25 cellular contexts compared by ENCODE assay signal in genomic region chr12:48800457-48800856, GRCh38. TPM values are rescaled to one million over a fixed set of nuclear protein-coding genes. Genes with fewer than 3 reads are reported as not detected.
DNase-seq lines count a peak whose midpoint lies in the region; ATAC-seq, FAIRE-seq and TF ChIP-seq lines count a peak whose summit lies in the region.
"Had no signal": no experiment of that assay in that cellular context is flagged by ENCODE, and none has a peak within 500 bp of the region (broad histone marks: within the 10 kb centered on the region; RNA-seq: fewer than 3 reads in every experiment).

No MANE protein-coding gene starts in this region.

- H3K27me3 ChIP-seq in HepG2 (ENCODE audit: control insufficient read depth in 1 of 2, insufficient read depth in 2 of 2, low read length in 2 of 2): peaks cover 2 to 9% of the 10 kb centered on the region in 2 experiments; a peak in 2 of 5 replicates
- no peaks in the 10 kb centered on the region for H3K27me3 ChIP-seq in right lobe of liver
- no peaks in the 10 kb centered on the region for H3K27me3 ChIP-seq in H1 (replicated peaks in 1 of 4; ENCODE audit: control insufficient read depth in 3 of 4, extremely low read depth in 1 of 4, insufficient read depth in 3 of 4, low read length in 3 of 4)
- peaks cover 4% of the 10 kb centered on the region for H3K27me3 ChIP-seq in osteoblast (ENCODE audit: insufficient read depth, low read length)
- H3K27me3 ChIP-seq: BLaER1 treated with 17β-estradiol and CSF1 and Interleukin-3, amounts not matched to agents 10 nM and 100 nM had no signal

- intact Hi-C loops in HepG2 (cut with micrococcal nuclease; ENCODE audit: unreplicated experiment) (no loop called here), right lobe of liver (cut with DNase I) (no loop called here)

- no peaks in the 10 kb centered on the region for H3K23me2 ChIP-seq in H1 (ENCODE audit: low read depth, low read length)

- no peaks in the 10 kb centered on the region for H4K20me1 ChIP-seq in HepG2 (ENCODE audit: insufficient read depth, low read length)
- H4K20me1 ChIP-seq in H1 (replicated peaks in 1 of 2; ENCODE audit: control insufficient read depth in 1 of 2, insufficient read depth in 2 of 2, low read length in 2 of 2): no peaks in the 10 kb centered on the region
- no peaks in the 10 kb centered on the region for H4K20me1 ChIP-seq in osteoblast (ENCODE audit: insufficient read depth, low read length)
- H4K20me1 ChIP-seq: BLaER1 treated with 17β-estradiol and CSF1 and Interleukin-3, amounts not matched to agents 10 nM and 100 nM had no signal

- no peak for TF ChIP-seq POLR2A in HepG2 (IDR thresholded peaks at IDR 0.05; ENCODE audit: insufficient read depth in 1 of 2, low read depth in 2 of 2, low read length in 2 of 2)
- no peak for TF ChIP-seq POLR2A in right lobe of liver (IDR thresholded peaks at IDR 0.05)
- no peak for TF ChIP-seq POLR2A in H1 (IDR thresholded peaks at IDR 0.05; ENCODE audit: control extremely low read depth in 1 of 2, low read depth in 2 of 2, low read length in 2 of 2)

- H3K14ac ChIP-seq in H1 (ENCODE audit: insufficient read length): no peak overlapping the region

- ATAC-seq in HepG2 (peak; percentile 12; the same call in 1 of the 3 replicates), right lobe of liver (no peak), HG03097 (IDR thresholded peaks at IDR 0.05; ENCODE audit: low FRiP score, unreplicated experiment) (no peak)

- H2BK12ac ChIP-seq in H1 (ENCODE audit: low read depth, low read length): no peak overlapping the region

- H3K18ac ChIP-seq in H1 (ENCODE audit: extremely low read depth, low read length): no peak overlapping the region

- H3K4me2 ChIP-seq in HepG2 (ENCODE audit: low read depth, low read length): no peak overlapping the region
- no peak overlapping the region for H3K4me2 ChIP-seq in H1 (ENCODE audit: insufficient read depth in 1 of 2, low read depth in 2 of 2, low read length in 2 of 2)
- H3K4me2 ChIP-seq in osteoblast (ENCODE audit: insufficient read depth, low read length): no peak overlapping the region
- H3K4me2 ChIP-seq: A549; BLaER1 treated with 17β-estradiol and CSF1 and Interleukin-3, amounts not matched to agents 10 nM and 100 nM had no signal

- TF ChIP-seq EP300 in HepG2 (IDR thresholded peaks at IDR 0.05; ENCODE audit: low read depth in 2 of 2, low read length in 2 of 2) (no peak), HepG2 (CRISPR knock-in tag; IDR thresholded peaks at IDR 0.05; ENCODE audit: borderline replicate concordance) (no peak), H1 (IDR thresholded peaks at IDR 0.05; ENCODE audit: borderline replicate concordance in 1 of 2, low read depth in 2 of 2, low read length in 2 of 2) (no peak)

- H3K27ac ChIP-seq in HepG2 (ENCODE audit: extremely low read length, insufficient read depth, low read length) (no peak overlapping the region), right lobe of liver (no peak overlapping the region), H1 (ENCODE audit: low read depth, low read length) (no peak overlapping the region), osteoblast (ENCODE audit: low read depth, low read length) (no peak overlapping the region)
- H3K27ac ChIP-seq: A549; BLaER1 treated with 17β-estradiol and CSF1 and Interleukin-3, amounts not matched to agents 10 nM and 100 nM; GM23248 had no signal

- FAIRE-seq in HepG2 (lab: Jason Lieb, UNC): no peak
- FAIRE-seq in H1 (lab: Jason Lieb, UNC): no peak
- FAIRE-seq: A549, D721Med, GM12891, GM18507 had no signal

- no peak overlapping the region for H3K23ac ChIP-seq in H1 (ENCODE audit: insufficient read length)

- no peak overlapping the region for H3K56ac ChIP-seq in H1 (replicated peaks; ENCODE audit: insufficient read length, low read depth, low read length)

- H2BK15ac ChIP-seq in H1 (ENCODE audit: low read length): no peak overlapping the region

- H3K4ac ChIP-seq in H1 (replicated peaks; ENCODE audit: insufficient read length, low read depth, low read length): peak overlapping the region; percentile 69

- H3K36me3 ChIP-seq in HepG2 (replicated peaks in 1 of 2; ENCODE audit: control insufficient read depth in 1 of 2, insufficient read depth in 2 of 2, low read length in 2 of 2) (no peaks in the 10 kb centered on the region), right lobe of liver (no peaks in the 10 kb centered on the region), H1 (ENCODE audit: control insufficient read depth in 2 of 4, insufficient read depth in 4 of 4, low read length in 3 of 4) (no peaks in the 10 kb centered on the region), osteoblast (ENCODE audit: insufficient read depth, low read length) (no peaks in the 10 kb centered on the region)
- H3K36me3 ChIP-seq: BE2C; BLaER1 treated with 17β-estradiol and CSF1 and Interleukin-3, amounts not matched to agents 10 nM and 100 nM; HAP-1 had no signal

- no peak overlapping the region for H2BK120ac ChIP-seq in H1 (replicated peaks; ENCODE audit: low read depth, low read length)

- CTCF ChIA-PET in HepG2 (lab: Yijun Ruan, JAX; ENCODE audit: low intra/inter-chr PET ratio, low total read pairs) (no interaction called here), H1 (lab: Charles Lee; ENCODE audit: partially characterized antibody) (interaction anchor here (1.6 to 2.0 kb wide), 2 partner anchors 47 kb away, joined by 6 to 13 read pairs; no protein-coding TSS in a partner anchor)

- H2AK5ac ChIP-seq in H1 (ENCODE audit: low read depth, low read length): no peak overlapping the region

- no peak overlapping the region for H4K5ac ChIP-seq in H1 (ENCODE audit: insufficient read length, low read depth, low read length)

- no peak for TF ChIP-seq CTCF in HepG2 (CRISPR knock-in tag; IDR thresholded peaks at IDR 0.05)
- TF ChIP-seq CTCF in right lobe of liver (IDR thresholded peaks at IDR 0.05): no peak
- no peak for TF ChIP-seq CTCF in H1 (IDR thresholded peaks at IDR 0.05; ENCODE audit: control extremely low read depth in 1 of 3, insufficient read depth in 1 of 3, low read depth in 1 of 3, low read length in 3 of 3)
- no peak for TF ChIP-seq CTCF in osteoblast (IDR thresholded peaks at IDR 0.05; ENCODE audit: extremely low read depth, low read depth, low read length)

- no peak overlapping the region for H2AFZ ChIP-seq in HepG2 (ENCODE audit: low read length)
- H2AFZ ChIP-seq in H1 (ENCODE audit: low read length): 0 out of 2 replicates have a peak overlapping the region, but pooled peaks have one; percentile 5
- H2AFZ ChIP-seq in osteoblast (ENCODE audit: low read length): no peak overlapping the region
- H2AFZ ChIP-seq: GM23248 had no signal

- H3K9me3 ChIP-seq in HepG2 (ENCODE audit: low read length) (no peaks in the 10 kb centered on the region), right lobe of liver (no peaks in the 10 kb centered on the region), H1 (ENCODE audit: insufficient read depth in 2 of 2, low read depth in 1 of 2, low read length in 1 of 2) (no peaks in the 10 kb centered on the region), osteoblast (ENCODE audit: low read depth, low read length) (no peaks in the 10 kb centered on the region)
- H3K9me3 ChIP-seq: A549; BE2C; BLaER1 treated with 17β-estradiol and CSF1 and Interleukin-3, amounts not matched to agents 10 nM and 100 nM; HAP-1 had no signal

- H4K8ac ChIP-seq in H1 (ENCODE audit: extremely low read depth, insufficient read depth, low read length): peak overlapping the region; percentile 51; the same call in 1 of the 2 replicates

- H4K91ac ChIP-seq in H1 (replicated peaks; ENCODE audit: insufficient read length, low read length): no peak overlapping the region

- WGBS in HepG2 (ENCODE audit: low lambda C conversion rate): 70% methylated on average over 10 of the region's 14 CpGs
- no CpG with 5 or more reads among the region's 14 CpGs for WGBS in right lobe of liver (ENCODE audit: insufficient coverage, low coverage, low lambda C conversion rate, missing lambda C conversion rate)
- 93% methylated on average over 14 of the region's 14 CpGs; no CpG with 5 or more reads in 1 of the 2 experiments for WGBS in H1 (ENCODE audit: extremely low coverage in 1 of 2, insufficient coverage in 1 of 2, insufficient read length in 1 of 2, insufficient replicate concordance in 2 of 2, low coverage in 1 of 2, low lambda C conversion rate in 2 of 2, missing lambda C conversion rate in 1 of 2), 2 experiments

- no peak overlapping the region for H3K9ac ChIP-seq in HepG2 (ENCODE audit: insufficient read depth, low read depth, low read length)
- no peak overlapping the region for H3K9ac ChIP-seq in H1 (replicated peaks in 1 of 4; ENCODE audit: extremely low read depth in 1 of 4, low read depth in 3 of 4, low read length in 3 of 4)
- H3K9ac ChIP-seq: BLaER1 treated with 17β-estradiol and CSF1 and Interleukin-3, amounts not matched to agents 10 nM and 100 nM; GM23248 had no signal

- H3K4me3 ChIP-seq in HepG2 (replicated peaks in 1 of 3; ENCODE audit: insufficient read depth in 1 of 3, low read depth in 2 of 3, low read length in 3 of 3) (no peak overlapping the region), right lobe of liver (no peak overlapping the region), H1 (ENCODE audit: extremely low read depth in 1 of 4, insufficient read depth in 2 of 4, low read depth in 3 of 4, low read length in 4 of 4) (no peak overlapping the region), osteoblast (ENCODE audit: insufficient read depth, low read length) (no peak overlapping the region)
- H3K4me3 ChIP-seq: A549; BLaER1 treated with 17β-estradiol and CSF1 and Interleukin-3, amounts not matched to agents 10 nM and 100 nM; GM23248; HAP-1 had no signal

- POLR2A ChIA-PET in HepG2 (lab: Yijun Ruan, JAX): no interaction called here
- POLR2A ChIA-PET in H1 (lab: Charles Lee; ENCODE audit: partially characterized antibody): interaction anchor here (1.1 kb wide), 1 partner anchor 78 kb away, joined by 4 read pairs; no protein-coding TSS in a partner anchor

- H3K79me2 ChIP-seq in HepG2 (ENCODE audit: insufficient read depth, low read length) (no peaks in the 10 kb centered on the region), H1 (ENCODE audit: control insufficient read depth in 1 of 2, insufficient read depth in 2 of 2, low read length in 2 of 2) (no peaks in the 10 kb centered on the region), osteoblast (ENCODE audit: insufficient read depth, low read length) (no peaks in the 10 kb centered on the region)

- no peak for TF ChIP-seq RAD21 in HepG2 (CRISPR knock-in tag; IDR thresholded peaks at IDR 0.05)
- TF ChIP-seq RAD21 in H1 (IDR thresholded peaks at IDR 0.05 in 1 of 2, conservative IDR thresholded peaks at IDR 0.05 in 1 of 2; ENCODE audit: low read depth in 2 of 2, low read length in 2 of 2): no peak

- in situ Hi-C loops in HepG2 (cut with HindIII; ENCODE audit: extremely low pct_ligation_motif_present, low pct_unique_long_range_greater_than_20kb): no loop called here

- H3K4me1 ChIP-seq in HepG2 (ENCODE audit: insufficient read depth, low read length) (peaks cover 17% of the 10 kb centered on the region), right lobe of liver (peaks cover 0 to 5% (median 0%) of the 10 kb centered on the region in 4 donors), H1 (replicated peaks in 1 of 4; ENCODE audit: control insufficient read depth in 3 of 4, insufficient read depth in 4 of 4, low read length in 3 of 4) (no peaks in the 10 kb centered on the region), osteoblast (ENCODE audit: insufficient read depth, low read length) (no peaks in the 10 kb centered on the region)
- H3K4me1 ChIP-seq: BE2C had no signal

- no TSS peak for BruUV-seq in HepG2 (replicated peaks; lab: Mats Ljungman, UMichigan)

- DNase-seq in HepG2 (ENCODE audit: low spot score) (no peak), right lobe of liver (no peak), H1 (ENCODE audit: low read depth in 1 of 2, low spot score in 2 of 2) (no peak), osteoblast (ENCODE audit: insufficient read length, low spot score, missing footprints) (peak; percentile 45), GM19240 (ENCODE audit: insufficient read length, low spot score) (no peak), SHP77 (lab: John Stamatoyannopoulos, UW) (no peak)
- DNase-seq: 8988T; ACHN; AML-193; BE2C; CD4-positive, alpha-beta T cell; CD8-positive, alpha-beta memory T cell; DMS 273 treated with DMSO at 0.1 percent for 48 hours; DMS53; DMS79 treated with DMSO at 0.1 percent for 48 hours; GF-D8; GM23248; HFFc6 had no signal

- no peak overlapping the region for H2BK5ac ChIP-seq in H1 (ENCODE audit: low read depth, low read length)

- H2BK20ac ChIP-seq in H1 (ENCODE audit: low read length): no peak overlapping the region

- no peaks in the 10 kb centered on the region for H3K79me1 ChIP-seq in H1 (ENCODE audit: low read depth, low read length)

RNA-seq across cellular contexts. Expression of gene ADCY6, which starts 11.6 kb away (rescaled TPM):
- 6.8 and 10.6 TPM in 2 replicates for total RNA-seq in HepG2 (2016; rRNA removed; fragmentation: Illumina TruSeq; extraction: Trizol)
- total RNA-seq in HepG2 (2016; cell fraction: cytosol; rRNA removed; fragmentation: Illumina TruSeq; extraction: Trizol; ENCODE audit: low read depth): 1.0 and 1.9 TPM in 2 replicates
- 6.2 and 13.4 TPM in 2 replicates for total RNA-seq in HepG2 (2016; cell fraction: insoluble cytoplasmic fraction; rRNA removed; fragmentation: Illumina TruSeq; extraction: Trizol)
- total RNA-seq in HepG2 (2016; cell fraction: membrane; rRNA removed; fragmentation: Illumina TruSeq; extraction: Trizol): 4.6 and 4.7 TPM in 2 replicates
- 14.5 and 16.8 TPM in 2 replicates for total RNA-seq in HepG2 (2016; cell fraction: nucleus; rRNA removed; fragmentation: Illumina TruSeq; extraction: Trizol)
- 11.8 and 15.4 TPM in 2 replicates for polyA plus RNA-seq in HepG2 (2011; rRNA removed)
- 9.2 and 11.5 TPM in 2 replicates for polyA plus RNA-seq in HepG2 (2011; cell fraction: cytosol; rRNA removed)
- 54.8 and 59.8 TPM in 2 replicates for polyA plus RNA-seq in HepG2 (2011; cell fraction: nucleus; rRNA removed)
- 9.1 and 10.5 TPM in 2 replicates for polyA plus RNA-seq in HepG2 (2012)
- polyA plus RNA-seq in HepG2 (2016; cell fraction: cytosol; fragmentation: Illumina TruSeq; extraction: Trizol; ENCODE audit: low read depth): 0.58 and 0.87 TPM in 2 replicates
- 4.3 and 5.7 TPM in 2 replicates for polyA plus RNA-seq in HepG2 (2016; cell fraction: insoluble cytoplasmic fraction; fragmentation: Illumina TruSeq; extraction: Trizol; ENCODE audit: low read depth)
- polyA plus RNA-seq in HepG2 (2016; cell fraction: membrane; fragmentation: Illumina TruSeq; extraction: Trizol; ENCODE audit: low read depth): 1.6 and 2.5 TPM in 2 replicates
- 29.2 and 33.7 TPM in 2 replicates for polyA plus RNA-seq in HepG2 (2016; cell fraction: nucleus; fragmentation: Illumina TruSeq; extraction: Trizol; ENCODE audit: insufficient read depth, low read depth)
- 48.0 and 70.3 TPM in 2 replicates for polyA minus RNA-seq in HepG2 (2011; rRNA and poly(A)+ RNA removed; ENCODE audit: low replicate concordance)
- 17.7 and 22.5 TPM in 2 replicates for polyA minus RNA-seq in HepG2 (2011; cell fraction: cytosol; rRNA and poly(A)+ RNA removed)
- 21.5 and 22.5 TPM in 2 replicates for polyA minus RNA-seq in HepG2 (2011; cell fraction: nucleus; rRNA and poly(A)+ RNA removed)
- 10 to 100 TPM; 10.9 to 21.4 (median 14.4) TPM for total RNA-seq in right lobe of liver
- 11.7 and 15.6 TPM in 2 replicates for total RNA-seq in H1 (2021; fragmentation: NEBNext Ultra II Directional; extraction: Animal tissue kit (Norgen Biotek cat#: 25700))
- 17.5 and 19.7 TPM in 2 replicates for polyA plus RNA-seq in H1 (2011; rRNA removed)
- 18.4 TPM for polyA plus RNA-seq in H1 (2011; cell fraction: cytosol; rRNA removed)
- 67.7 TPM for polyA plus RNA-seq in H1 (2011; cell fraction: nucleus; rRNA removed)
- polyA plus RNA-seq in H1 (2012, experiment 1 of 2): 22.5 to 29.5 TPM (median 23.8 TPM) in 4 replicates
- polyA plus RNA-seq in H1 (2012, experiment 2 of 2): 11.3 TPM
- polyA plus RNA-seq in H1 (2013, experiment 1 of 2): 7.3 TPM
- 6.8 TPM for polyA plus RNA-seq in H1 (2013, experiment 2 of 2)
- 26.3 and 30.4 TPM in 2 replicates for polyA minus RNA-seq in H1 (2011; rRNA and poly(A)+ RNA removed)
- polyA minus RNA-seq in H1 (2011; cell fraction: cytosol; rRNA and poly(A)+ RNA removed): 20.8 TPM
- 24.3 TPM for polyA minus RNA-seq in H1 (2011; cell fraction: nucleus; rRNA and poly(A)+ RNA removed)
- total RNA-seq in osteoblast: 30.8 and 33.0 TPM in 2 replicates
- total RNA-seq: CD4-positive, alpha-beta T cell had no signal
- polyA plus RNA-seq: CD8-positive, alpha-beta memory T cell had no signal

RNA-seq across cellular contexts. Expression of gene CACNB3, which starts 17.8 kb away (rescaled TPM):
- 0.29 TPM in 1 of 2 replicates, not detected in the other for total RNA-seq in HepG2 (2016; rRNA removed; fragmentation: Illumina TruSeq; extraction: Trizol)
- not detected in 2 replicates for total RNA-seq in HepG2 (2016; cell fraction: cytosol; rRNA removed; fragmentation: Illumina TruSeq; extraction: Trizol; ENCODE audit: low read depth)
- total RNA-seq in HepG2 (2016; cell fraction: insoluble cytoplasmic fraction; rRNA removed; fragmentation: Illumina TruSeq; extraction: Trizol): 0.24 and 0.25 TPM in 2 replicates
- total RNA-seq in HepG2 (2016; cell fraction: membrane; rRNA removed; fragmentation: Illumina TruSeq; extraction: Trizol): 0.31 and 0.48 TPM in 2 replicates
- 0.16 TPM in 1 of 2 replicates, not detected in the other for total RNA-seq in HepG2 (2016; cell fraction: nucleus; rRNA removed; fragmentation: Illumina TruSeq; extraction: Trizol)
- 0.54 and 0.88 TPM in 2 replicates for polyA plus RNA-seq in HepG2 (2011; rRNA removed)
- 0.27 and 0.38 TPM in 2 replicates for polyA plus RNA-seq in HepG2 (2011; cell fraction: cytosol; rRNA removed)
- 1.9 and 2.8 TPM in 2 replicates for polyA plus RNA-seq in HepG2 (2011; cell fraction: nucleus; rRNA removed)
- 0.31 and 0.96 TPM in 2 replicates for polyA plus RNA-seq in HepG2 (2012)
- 0.18 and 0.26 TPM in 2 replicates for polyA plus RNA-seq in HepG2 (2016; cell fraction: cytosol; fragmentation: Illumina TruSeq; extraction: Trizol; ENCODE audit: low read depth)
- 0.09 and 0.19 TPM in 2 replicates for polyA plus RNA-seq in HepG2 (2016; cell fraction: insoluble cytoplasmic fraction; fragmentation: Illumina TruSeq; extraction: Trizol; ENCODE audit: low read depth)
- polyA plus RNA-seq in HepG2 (2016; cell fraction: membrane; fragmentation: Illumina TruSeq; extraction: Trizol; ENCODE audit: low read depth): 0.48 TPM in 1 of 2 replicates, not detected in the other
- polyA plus RNA-seq in HepG2 (2016; cell fraction: nucleus; fragmentation: Illumina TruSeq; extraction: Trizol; ENCODE audit: insufficient read depth, low read depth): 1.0 and 1.1 TPM in 2 replicates
- polyA minus RNA-seq in HepG2 (2011; rRNA and poly(A)+ RNA removed; ENCODE audit: low replicate concordance): 0.36 and 23.6 TPM in 2 replicates
- polyA minus RNA-seq in HepG2 (2011; cell fraction: cytosol; rRNA and poly(A)+ RNA removed): not detected in 2 replicates
- 0.87 and 1.2 TPM in 2 replicates for polyA minus RNA-seq in HepG2 (2011; cell fraction: nucleus; rRNA and poly(A)+ RNA removed)
- total RNA-seq in right lobe of liver: 1 to 10 TPM in 4 of 6 experiments, under 1 TPM in 2; 0.62 to 2.1 (median 1.2) TPM
- 12.5 and 16.9 TPM in 2 replicates for total RNA-seq in H1 (2021; fragmentation: NEBNext Ultra II Directional; extraction: Animal tissue kit (Norgen Biotek cat#: 25700))
- polyA plus RNA-seq in H1 (2011; rRNA removed): 16.0 and 18.4 TPM in 2 replicates
- 13.3 TPM for polyA plus RNA-seq in H1 (2011; cell fraction: cytosol; rRNA removed)
- polyA plus RNA-seq in H1 (2011; cell fraction: nucleus; rRNA removed): 37.4 TPM
- polyA plus RNA-seq in H1 (2012, experiment 1 of 2): 25.2 to 35.8 TPM (median 28.9 TPM) in 4 replicates
- polyA plus RNA-seq in H1 (2012, experiment 2 of 2): 18.3 TPM
- 4.6 TPM for polyA plus RNA-seq in H1 (2013, experiment 1 of 2)
- polyA plus RNA-seq in H1 (2013, experiment 2 of 2): 4.8 TPM
- polyA minus RNA-seq in H1 (2011; rRNA and poly(A)+ RNA removed): 14.3 TPM in 2 replicates
- 14.3 TPM for polyA minus RNA-seq in H1 (2011; cell fraction: cytosol; rRNA and poly(A)+ RNA removed)
- 15.2 TPM for polyA minus RNA-seq in H1 (2011; cell fraction: nucleus; rRNA and poly(A)+ RNA removed)
- total RNA-seq in osteoblast: 10.9 and 15.2 TPM in 2 replicates

RNA-seq across cellular contexts. Expression of gene DDX23, which starts 51.5 kb away (rescaled TPM):
- total RNA-seq in HepG2 (2016; rRNA removed; fragmentation: Illumina TruSeq; extraction: Trizol): 81.5 and 90.0 TPM in 2 replicates
- total RNA-seq in HepG2 (2016; cell fraction: cytosol; rRNA removed; fragmentation: Illumina TruSeq; extraction: Trizol; ENCODE audit: low read depth): 13.0 and 13.4 TPM in 2 replicates
- 81.4 and 90.7 TPM in 2 replicates for total RNA-seq in HepG2 (2016; cell fraction: insoluble cytoplasmic fraction; rRNA removed; fragmentation: Illumina TruSeq; extraction: Trizol)
- 17.1 and 20.2 TPM in 2 replicates for total RNA-seq in HepG2 (2016; cell fraction: membrane; rRNA removed; fragmentation: Illumina TruSeq; extraction: Trizol)
- total RNA-seq in HepG2 (2016; cell fraction: nucleus; rRNA removed; fragmentation: Illumina TruSeq; extraction: Trizol): 66.5 and 79.7 TPM in 2 replicates
- 35.7 and 42.2 TPM in 2 replicates for polyA plus RNA-seq in HepG2 (2011; rRNA removed)
- 28.4 and 30.1 TPM in 2 replicates for polyA plus RNA-seq in HepG2 (2011; cell fraction: cytosol; rRNA removed)
- polyA plus RNA-seq in HepG2 (2011; cell fraction: nucleus; rRNA removed): 114 and 128 TPM in 2 replicates
- 43.8 and 55.5 TPM in 2 replicates for polyA plus RNA-seq in HepG2 (2012)
- 2.6 and 3.7 TPM in 2 replicates for polyA plus RNA-seq in HepG2 (2016; cell fraction: cytosol; fragmentation: Illumina TruSeq; extraction: Trizol; ENCODE audit: low read depth)
- polyA plus RNA-seq in HepG2 (2016; cell fraction: insoluble cytoplasmic fraction; fragmentation: Illumina TruSeq; extraction: Trizol; ENCODE audit: low read depth): 62.7 and 67.1 TPM in 2 replicates
- 8.1 and 9.8 TPM in 2 replicates for polyA plus RNA-seq in HepG2 (2016; cell fraction: membrane; fragmentation: Illumina TruSeq; extraction: Trizol; ENCODE audit: low read depth)
- 132 TPM in 2 replicates for polyA plus RNA-seq in HepG2 (2016; cell fraction: nucleus; fragmentation: Illumina TruSeq; extraction: Trizol; ENCODE audit: insufficient read depth, low read depth)
- 29.9 and 100 TPM in 2 replicates for polyA minus RNA-seq in HepG2 (2011; rRNA and poly(A)+ RNA removed; ENCODE audit: low replicate concordance)
- polyA minus RNA-seq in HepG2 (2011; cell fraction: cytosol; rRNA and poly(A)+ RNA removed): 11.7 and 12.4 TPM in 2 replicates
- 55.9 and 69.0 TPM in 2 replicates for polyA minus RNA-seq in HepG2 (2011; cell fraction: nucleus; rRNA and poly(A)+ RNA removed)
- 10 to 100 TPM; 24.4 to 39.6 (median 31.8) TPM for total RNA-seq in right lobe of liver
- 98.1 and 107 TPM in 2 replicates for total RNA-seq in H1 (2021; fragmentation: NEBNext Ultra II Directional; extraction: Animal tissue kit (Norgen Biotek cat#: 25700))
- 43.4 and 43.5 TPM in 2 replicates for polyA plus RNA-seq in H1 (2011; rRNA removed)
- polyA plus RNA-seq in H1 (2011; cell fraction: cytosol; rRNA removed): 68.7 TPM
- polyA plus RNA-seq in H1 (2011; cell fraction: nucleus; rRNA removed): 122 TPM
- 98.3 to 156 TPM (median 103 TPM) in 4 replicates for polyA plus RNA-seq in H1 (2012, experiment 1 of 2)
- polyA plus RNA-seq in H1 (2012, experiment 2 of 2): 30.8 TPM
- polyA plus RNA-seq in H1 (2013, experiment 1 of 2): 67.8 TPM
- polyA plus RNA-seq in H1 (2013, experiment 2 of 2): 65.2 TPM
- polyA minus RNA-seq in H1 (2011; rRNA and poly(A)+ RNA removed): 57.7 and 58.0 TPM in 2 replicates
- polyA minus RNA-seq in H1 (2011; cell fraction: cytosol; rRNA and poly(A)+ RNA removed): 26.0 TPM
- 48.6 TPM for polyA minus RNA-seq in H1 (2011; cell fraction: nucleus; rRNA and poly(A)+ RNA removed)
- total RNA-seq in osteoblast: 48.6 and 53.6 TPM in 2 replicates
